In the genomic region with DNA sequence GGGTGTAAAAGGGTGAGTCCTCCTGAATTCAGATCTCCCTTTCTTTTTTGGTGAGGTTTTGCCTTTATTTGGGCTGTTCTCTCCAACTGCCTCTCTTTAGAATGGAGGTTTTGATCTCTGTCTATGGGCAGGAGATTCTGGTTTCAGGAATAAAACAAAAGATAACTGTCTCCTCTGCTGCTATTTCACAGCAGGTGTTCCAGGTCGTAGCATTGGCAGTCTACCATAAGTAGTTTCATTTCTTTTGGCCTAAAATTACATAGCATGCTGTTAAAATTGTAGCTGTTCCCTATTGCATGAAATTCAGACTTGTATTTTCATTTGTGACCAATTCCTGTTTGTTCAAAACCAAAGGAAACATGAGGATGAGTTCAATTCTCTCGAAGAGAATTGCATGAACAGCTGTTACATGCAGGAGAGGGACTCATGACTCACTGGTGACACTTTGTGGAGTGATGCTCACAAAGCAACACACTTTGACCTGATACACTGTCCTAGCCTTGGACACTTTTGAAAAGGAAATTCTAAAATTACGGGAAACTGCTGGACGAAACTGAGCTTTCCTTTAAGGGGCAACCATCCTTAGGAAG, we compare ENCODE assay signal across 10 cellular contexts.
DNase-seq lines count a peak whose midpoint lies in the region; ATAC-seq, FAIRE-seq and TF ChIP-seq lines count a peak whose summit lies in the region.
"Had no signal": no experiment of that assay in that cellular context is flagged by ENCODE, and none has a peak within 500 bp of the region (broad histone marks: within the 10 kb centered on the region; RNA-seq: fewer than 3 reads in every experiment).

No MANE protein-coding gene starts in this region.

- H3K27me3 Mint-ChIP-seq in activated T-helper 1 cell treated with anti-CD3 and anti-CD28 coated beads, Interleukin-12 subunit alpha, Interleukin-12 subunit beta, Interleukin-2, Interleukin-4 antibody, amounts not matched to agents 30 ng/mL and 10 ng/mL and 1 ng/mL, durations not matched to agents 14 hours and 24 hours and 36 hours (ENCODE audit: insufficient read depth) = peaks cover 2% of the 10 kb centered on the region

- H4K20me1 ChIP-seq in PC-9 (ENCODE audit: insufficient read depth) (no peaks in the 10 kb centered on the region), Karpas-422 (ENCODE audit: insufficient read depth, low read depth, low read length) (no peaks in the 10 kb centered on the region)

- H3K27ac ChIP-seq in A549 = no peak overlapping the region
- peak overlapping the region; percentile 91 for H3K27ac ChIP-seq in PC-9
- H3K27ac ChIP-seq in Karpas-422 (ENCODE audit: low read length) = no peak overlapping the region

- H3K4me1 ChIP-seq in A549 (no peaks in the 10 kb centered on the region), PC-9 (replicated peaks; ENCODE audit: insufficient read depth) (peaks cover 50% of the 10 kb centered on the region), Karpas-422 (ENCODE audit: low read length) (no peaks in the 10 kb centered on the region)

- peaks cover 20% of the 10 kb centered on the region; the same call in 1 of the 2 replicates for H3F3A ChIP-seq in PC-9 (ENCODE audit: insufficient read depth, low read depth)

- TF ChIP-seq RAD21 in A549 (conservative IDR thresholded peaks at IDR 0.05 in 1 of 2, IDR thresholded peaks at IDR 0.05 in 1 of 2) = peak; percentile 44 to 56; a peak in 4 of 5 replicates

- peak; percentile 61 for FAIRE-seq in A549 (lab: Jason Lieb, UNC)

- intact Hi-C loops in PC-9 (cut with micrococcal nuclease; ENCODE audit: unreplicated experiment) = loop anchor here (1.0 to 5.0 kb wide), 6 partner anchors 22 to 407 kb away; a partner anchor contains a TSS
- intact Hi-C loops in activated T-helper 1 cell treated with anti-CD3 and anti-CD28 coated beads, Interleukin-12 subunit alpha, Interleukin-12 subunit beta, Interleukin-2, Interleukin-4 antibody, amounts not matched to agents 30 ng/mL and 10 ng/mL and 1 ng/mL, durations not matched to agents 14 hours and 24 hours and 36 hours (cut with micrococcal nuclease) = loop anchor here (1.0 to 5.0 kb wide), 6 partner anchors 47 to 226 kb away; a partner anchor contains a TSS

- H3K79me2 ChIP-seq in PC-9 (ENCODE audit: low read depth) (no peaks in the 10 kb centered on the region), Karpas-422 (ENCODE audit: low read length) (no peaks in the 10 kb centered on the region)

- ATAC-seq in A549 = peak; percentile 67 to 70; a peak in 4 of 6 replicates
- peak; percentile 54 for ATAC-seq in esophagus mucosa
- no peak for ATAC-seq in GM21576 (IDR thresholded peaks at IDR 0.05; ENCODE audit: unreplicated experiment)

- H3K9ac ChIP-seq in Karpas-422 (ENCODE audit: low read length) = no peak overlapping the region

- peak in 1 of 2 experiments; percentile 35 for DNase-seq in A549 (ENCODE audit: low read depth in 1 of 2, low spot score in 1 of 2)
- DNase-seq in GM04503 (ENCODE audit: low read depth) = peak; percentile 11
- DNase-seq in PC-9 = no peak
- no peak for DNase-seq in HK-2 (ENCODE audit: unreplicated experiment)
- DNase-seq in activated T-helper 1 cell treated with anti-CD3 and anti-CD28 coated beads, Interleukin-12 subunit alpha, Interleukin-12 subunit beta, Interleukin-2, Interleukin-4 antibody, amounts not matched to agents 30 ng/mL and 10 ng/mL and 1 ng/mL, durations not matched to agents 14 hours and 24 hours and 36 hours (ENCODE audit: low spot score) = no peak
- DNase-seq in Karpas-422 = no peak
- DNase-seq: left cardiac atrium, NCI-H2107 had no signal

- no TSS peak for BruUV-seq in PC-9 (replicated peaks; lab: Mats Ljungman, UMichigan)

- H3K4me2 ChIP-seq in A549 (no peak overlapping the region), PC-9 (peak overlapping the region; percentile 25; the same call in 1 of the 2 replicates), Karpas-422 (ENCODE audit: low read depth, low read length, poor library complexity, severe bottlenecking) (no peak overlapping the region)

- H3K36me3 ChIP-seq in PC-9 (ENCODE audit: low read depth) (no peaks in the 10 kb centered on the region), Karpas-422 (ENCODE audit: insufficient read depth, low read length) (no peaks in the 10 kb centered on the region)

- H2AFZ ChIP-seq in PC-9 (no peak overlapping the region), Karpas-422 (ENCODE audit: low read length) (no peak overlapping the region)

- peaks cover 40% of the 10 kb centered on the region for H3K4me1 Mint-ChIP-seq in activated T-helper 1 cell treated with anti-CD3 and anti-CD28 coated beads, Interleukin-12 subunit alpha, Interleukin-12 subunit beta, Interleukin-2, Interleukin-4 antibody, amounts not matched to agents 30 ng/mL and 10 ng/mL and 1 ng/mL, durations not matched to agents 14 hours and 24 hours and 36 hours (ENCODE audit: low read depth)

- TF ChIP-seq CTCF in A549 (IDR thresholded peaks at IDR 0.05) (peak; percentile 32; the same call in 2 of the 3 replicates), PC-9 (conservative IDR thresholded peaks at IDR 0.05) (no peak)

- CTCF ChIA-PET in A549 (lab: Yijun Ruan, JAX) = interaction anchor here (0.7 to 2.4 kb wide), 12 partner anchors 11 to 521 kb away, joined by 3 to 12 read pairs (median 4); no protein-coding TSS in a partner anchor
- CTCF ChIA-PET in PC-9 (lab: Charles Lee) = interaction anchor here (0.6 to 2.6 kb wide), 5 partner anchors 30 to 234 kb away, joined by 3 to 10 read pairs (median 5); no protein-coding TSS in a partner anchor

- POLR2A ChIA-PET in A549 (lab: Yijun Ruan, JAX) (no interaction called here), PC-9 (lab: Charles Lee; ENCODE audit: unreplicated experiment) (interaction anchor here (0.6 to 0.9 kb wide), 4 partner anchors 14 to 257 kb away, joined by 4 to 8 read pairs (median 6); no protein-coding TSS in a partner anchor)

- H3K27me3 ChIP-seq in PC-9 (ENCODE audit: insufficient read depth, low read depth) = no peaks in the 10 kb centered on the region
- H3K27me3 ChIP-seq in Karpas-422 (ENCODE audit: low read length) = no peaks in the 10 kb centered on the region

- H3K9me3 ChIP-seq in A549 = no peaks in the 10 kb centered on the region
- no peaks in the 10 kb centered on the region; the same call in 1 of the 2 replicates for H3K9me3 ChIP-seq in PC-9 (ENCODE audit: insufficient read depth, low read depth)
- H3K9me3 ChIP-seq in Karpas-422 (ENCODE audit: low read length) = no peaks in the 10 kb centered on the region

- no peak overlapping the region for H3K4me3 Mint-ChIP-seq in activated T-helper 1 cell treated with anti-CD3 and anti-CD28 coated beads, Interleukin-12 subunit alpha, Interleukin-12 subunit beta, Interleukin-2, Interleukin-4 antibody, amounts not matched to agents 30 ng/mL and 10 ng/mL and 1 ng/mL, durations not matched to agents 14 hours and 24 hours and 36 hours

- H3K9me2 ChIP-seq in PC-9 (ENCODE audit: insufficient read depth) (no peaks in the 10 kb centered on the region; the same call in 1 of the 2 replicates), Karpas-422 (replicated peaks; ENCODE audit: insufficient read depth, low read length) (no peaks in the 10 kb centered on the region)

- no peak overlapping the region for H3K27ac Mint-ChIP-seq in activated T-helper 1 cell treated with anti-CD3 and anti-CD28 coated beads, Interleukin-12 subunit alpha, Interleukin-12 subunit beta, Interleukin-2, Interleukin-4 antibody, amounts not matched to agents 30 ng/mL and 10 ng/mL and 1 ng/mL, durations not matched to agents 14 hours and 24 hours and 36 hours

- TF ChIP-seq POLR2A in A549 (IDR thresholded peaks at IDR 0.05; ENCODE audit: low read length) = no peak

- no peak for TF ChIP-seq EP300 in A549 (IDR thresholded peaks at IDR 0.05)

- H3K9me3 Mint-ChIP-seq in activated T-helper 1 cell treated with anti-CD3 and anti-CD28 coated beads, Interleukin-12 subunit alpha, Interleukin-12 subunit beta, Interleukin-2, Interleukin-4 antibody, amounts not matched to agents 30 ng/mL and 10 ng/mL and 1 ng/mL, durations not matched to agents 14 hours and 24 hours and 36 hours = no peaks in the 10 kb centered on the region

- H3K36me3 Mint-ChIP-seq in activated T-helper 1 cell treated with anti-CD3 and anti-CD28 coated beads, Interleukin-12 subunit alpha, Interleukin-12 subunit beta, Interleukin-2, Interleukin-4 antibody, amounts not matched to agents 30 ng/mL and 10 ng/mL and 1 ng/mL, durations not matched to agents 14 hours and 24 hours and 36 hours (ENCODE audit: low read depth) = no peaks in the 10 kb centered on the region

- 31% methylated on average over 4 of the region's 4 CpGs for WGBS in A549 (ENCODE audit: missing lambda C conversion rate)

- H3K4me3 ChIP-seq in A549 = no peak overlapping the region
- H3K4me3 ChIP-seq in PC-9 = no peak overlapping the region
- H3K4me3 ChIP-seq in Karpas-422 (ENCODE audit: low read length) = no peak overlapping the region

TF ChIP-seq in A549, 52 proteins besides CTCF, POLR2A, EP300 and RAD21:
- peak; percentile 40; the same call in 2 of the 3 replicates for TF ChIP-seq SMC3 (IDR thresholded peaks at IDR 0.05)
- TF ChIP-seq CBX8 (IDR thresholded peaks at IDR 0.05) = no peak
